ENCODE assay signal across 9 cellular contexts in genomic region chr14:50823763-50824636, GRCh38. TPM values are rescaled to one million over a fixed set of nuclear protein-coding genes. Genes with fewer than 3 reads are reported as not detected.
DNase-seq lines count a peak whose midpoint lies in the region; ATAC-seq and TF ChIP-seq lines count a peak whose summit lies in the region.
"Had no signal": no experiment of that assay in that cellular context is flagged by ENCODE, and none has a peak within 500 bp of the region (broad histone marks: within the 10 kb centered on the region; RNA-seq: fewer than 3 reads in every experiment).

No MANE protein-coding gene starts in this region.

- H3K4me1 ChIP-seq in HEK293 (ENCODE audit: control insufficient read depth, insufficient read depth, low read length) (peaks cover 67% of the 10 kb centered on the region), mesendoderm (ENCODE audit: control insufficient read depth, low read depth, low read length) (peaks cover 7% of the 10 kb centered on the region)

- WGBS in mesendoderm (ENCODE audit: extremely low coverage, insufficient coverage, low lambda C conversion rate), result no CpG with 5 or more reads among the region's 10 CpGs

- H3K27me3 ChIP-seq in mesendoderm (ENCODE audit: insufficient read depth, low read length, poor library complexity), result peaks cover 2% of the 10 kb centered on the region

- peak; percentile 5 for DNase-seq in OCI-M1 (lab: John Stamatoyannopoulos, UW)
- DNase-seq in mesendoderm, result peak; percentile 55
- no peak for DNase-seq in NCI-H1436 treated with DMSO at 0.1 percent for 48 hours (lab: John Stamatoyannopoulos, UW)
- DNase-seq in mesenteric fat pad (ENCODE audit: low spot score), result no peak
- DNase-seq in D341Med (ENCODE audit: low spot score), result no peak
- DNase-seq in stimulated activated CD4-positive, alpha-beta T cell treated with anti-CD3 and anti-CD28 coated beads, Interleukin-4, amount 100 ng/mL, for 4 hours, result no peak

- H3K79me2 ChIP-seq in mesendoderm (ENCODE audit: control insufficient read depth, insufficient read depth, low read length), result peaks cover 2% of the 10 kb centered on the region

- H3K4me3 ChIP-seq in HEK293 (ENCODE audit: low read depth, low read length) (no peak overlapping the region), mesendoderm (ENCODE audit: low read length) (no peak overlapping the region)

- no peak overlapping the region for H4K8ac ChIP-seq in mesendoderm (ENCODE audit: low read depth, low read length)

- no peak overlapping the region for H3K4me2 ChIP-seq in mesendoderm (ENCODE audit: low read length)

- no peak overlapping the region for H3K9ac ChIP-seq in mesendoderm (ENCODE audit: low read length)

- no peak overlapping the region for H3K56ac ChIP-seq in mesendoderm (ENCODE audit: low read length)

- H3K79me1 ChIP-seq in mesendoderm (ENCODE audit: low read length), result peaks cover 16% of the 10 kb centered on the region

- no peak overlapping the region for H2BK15ac ChIP-seq in mesendoderm (replicated peaks; ENCODE audit: low read depth)

- H3K18ac ChIP-seq in mesendoderm (ENCODE audit: low read length), result no peak overlapping the region

- H2AK5ac ChIP-seq in mesendoderm (ENCODE audit: low read length), result no peak overlapping the region

- CTCF ChIA-PET in HEK293 (lab: Yijun Ruan, JAX), result interaction anchor here (0.8 kb wide), 1 partner anchor 110 kb away, joined by 3 read pairs; no protein-coding TSS in a partner anchor

- no peak overlapping the region for H3K23ac ChIP-seq in mesendoderm (ENCODE audit: low read length)

- H3K9me3 ChIP-seq in HEK293 (ENCODE audit: control insufficient read depth, insufficient read depth, low read depth, low read length), result no peaks in the 10 kb centered on the region

- H2BK120ac ChIP-seq in mesendoderm (ENCODE audit: low read depth, low read length), result no peak overlapping the region

- no peak for TF ChIP-seq CTCF in HEK293 (tag by site-specific recombination; IDR thresholded peaks at IDR 0.05)

- no peak overlapping the region for H3K4ac ChIP-seq in mesendoderm (ENCODE audit: low read depth, low read length)

- H3K27ac ChIP-seq in HEK293 (ENCODE audit: extremely low read depth, low read depth, low read length) (peak overlapping the region; percentile 57; the same call in 1 of the 2 replicates), mesendoderm (ENCODE audit: low read depth, low read length) (no peak overlapping the region)

- no peaks in the 10 kb centered on the region; a peak in 1 of 3 replicates for H3K36me3 ChIP-seq in HEK293 (ENCODE audit: control insufficient read depth in 2 of 2, insufficient read depth in 1 of 2, low read length in 2 of 2)
- no peaks in the 10 kb centered on the region for H3K36me3 ChIP-seq in mesendoderm (ENCODE audit: control insufficient read depth, insufficient read depth, low read length)

- H4K5ac ChIP-seq in mesendoderm (ENCODE audit: low read length), result no peak overlapping the region

- ATAC-seq in GM18868 (IDR thresholded peaks at IDR 0.05; ENCODE audit: unreplicated experiment), result peak; percentile 58

- POLR2A ChIA-PET in HEK293 (lab: Yijun Ruan, JAX), result interaction anchor here (1.2 kb wide), 1 partner anchor 35 kb away, joined by 3 read pairs; no protein-coding TSS in a partner anchor

- H2BK5ac ChIP-seq in mesendoderm (ENCODE audit: low read length), result no peak overlapping the region

TF ChIP-seq in HEK293, 187 proteins besides CTCF, POLR2A, EP300 and RAD21:
- TF ChIP-seq ZNF248 (tag by site-specific recombination; IDR thresholded peaks at IDR 0.05), result no peak
- peak; percentile 91 for TF ChIP-seq PRDM6 (tag by site-specific recombination; IDR thresholded peaks at IDR 0.05)
- 0 out of 2 replicates have a peak, but pooled peaks have one; percentile 10 for TF ChIP-seq SP7 (tag by site-specific recombination; IDR thresholded peaks at IDR 0.05)
- TF ChIP-seq TCF7L2 (IDR thresholded peaks at IDR 0.05; ENCODE audit: borderline replicate concordance, low read depth, low read length), result 0 out of 2 replicates have a peak, but pooled peaks have one; percentile 30
- no peak for TF ChIP-seq ZNF18 (tag by site-specific recombination; IDR thresholded peaks at IDR 0.05)
- peak; percentile 58 for TF ChIP-seq PRDM10 (tag by site-specific recombination; IDR thresholded peaks at IDR 0.05)
- TF ChIP-seq ZNF214 (tag by site-specific recombination; IDR thresholded peaks at IDR 0.05; ENCODE audit: borderline replicate concordance), result no peak
- TF ChIP-seq OSR2 (tag by site-specific recombination; IDR thresholded peaks at IDR 0.05), result peak; percentile 57; the same call in 1 of the 2 replicates
- TF ChIP-seq GLIS1 (tag by site-specific recombination; IDR thresholded peaks at IDR 0.05), result peak; percentile 39; the same call in 1 of the 2 replicates
TF ChIP-seq in HEK293: peak in this region for 6.

RNA-seq across cellular contexts. Expression of gene NIN, which starts 7.0 kb away (rescaled TPM):
- polyA plus RNA-seq in mesendoderm (2013, experiment 1 of 2), result 11.5 TPM
- polyA plus RNA-seq in mesendoderm (2013, experiment 2 of 2), result 12.2 TPM
- total RNA-seq in mesenteric fat pad, result 40.3 TPM

RNA-seq across cellular contexts. Expression of gene ABHD12B, which starts 47.9 kb away (rescaled TPM):
- polyA plus RNA-seq in mesendoderm (2013, experiment 1 of 2), result 16.4 TPM
- polyA plus RNA-seq in mesendoderm (2013, experiment 2 of 2), result 14.7 TPM
- total RNA-seq in mesenteric fat pad, result not detected
- total RNA-seq: T-helper 1 cell treated with Interleukin-12 subunit alpha and Interleukin-12 subunit beta and Interleukin-4 antibody, amounts not matched to agents 30 ng/mL and 1 ng/mL, for 36 hours had no signal

Comparison
In these comparisons a context has a peak if more than half of its experiments do, and no peak if none do; other contexts are left out.
1. DNase-seq: peak in OCI-M1 (single experiment) and mesendoderm (single experiment); none in NCI-H1436 treated with DMSO at 0.1 percent for 48 hours (single experiment), mesenteric fat pad (single experiment), D341Med (single experiment) and stimulated activated CD4-positive, alpha-beta T cell treated with anti-CD3 and anti-CD28 coated beads, Interleukin-4, amount 100 ng/mL, for 4 hours (0 of 2).